ENCODE assay signal across 8 cellular contexts in the genomic region with DNA sequence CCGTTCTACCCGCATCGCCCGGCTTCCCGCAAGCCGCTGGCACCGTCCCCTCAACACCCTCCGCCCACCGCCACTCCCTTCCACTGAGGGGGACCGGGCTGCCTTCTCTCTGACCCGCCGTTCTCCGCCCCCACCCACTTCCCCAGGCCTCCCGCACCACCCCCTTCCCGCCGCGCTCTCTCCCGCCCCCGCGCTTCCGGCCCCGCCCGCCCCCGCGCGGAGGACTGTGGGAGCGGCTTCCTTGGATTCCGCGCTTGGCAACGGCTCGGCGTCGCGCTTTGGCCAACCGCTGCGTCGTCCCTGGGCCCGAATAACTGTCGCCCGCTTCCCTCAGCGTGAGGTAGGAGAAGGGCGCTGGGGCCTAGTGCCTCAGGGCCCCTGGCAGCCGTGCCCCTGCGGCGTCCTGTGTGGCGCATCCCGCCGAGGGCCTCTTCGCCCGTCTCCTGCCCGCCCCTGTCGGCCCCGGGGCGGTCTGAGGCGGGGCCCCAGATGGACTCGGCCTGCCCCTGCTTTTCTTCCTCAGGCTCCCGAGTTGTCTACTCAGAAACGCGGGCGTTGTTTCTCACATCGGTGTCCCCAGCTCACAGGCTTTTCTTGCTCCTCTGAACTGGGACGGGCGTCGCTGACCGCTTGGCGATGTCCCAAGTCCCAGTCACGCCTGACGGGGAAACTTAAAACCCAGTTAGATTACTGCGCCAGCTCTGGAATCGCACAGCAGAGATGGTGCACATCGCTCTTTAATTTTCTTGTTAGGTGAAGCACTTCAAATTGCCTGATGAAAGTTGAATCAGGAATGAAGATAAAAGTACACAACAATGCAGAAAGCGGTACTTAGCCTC. TPM values are rescaled to one million over a fixed set of nuclear protein-coding genes. Genes with fewer than 3 reads are reported as not detected.
DNase-seq lines count a peak whose midpoint lies in the region; ATAC-seq, FAIRE-seq and TF ChIP-seq lines count a peak whose summit lies in the region.

A gene with protein sequence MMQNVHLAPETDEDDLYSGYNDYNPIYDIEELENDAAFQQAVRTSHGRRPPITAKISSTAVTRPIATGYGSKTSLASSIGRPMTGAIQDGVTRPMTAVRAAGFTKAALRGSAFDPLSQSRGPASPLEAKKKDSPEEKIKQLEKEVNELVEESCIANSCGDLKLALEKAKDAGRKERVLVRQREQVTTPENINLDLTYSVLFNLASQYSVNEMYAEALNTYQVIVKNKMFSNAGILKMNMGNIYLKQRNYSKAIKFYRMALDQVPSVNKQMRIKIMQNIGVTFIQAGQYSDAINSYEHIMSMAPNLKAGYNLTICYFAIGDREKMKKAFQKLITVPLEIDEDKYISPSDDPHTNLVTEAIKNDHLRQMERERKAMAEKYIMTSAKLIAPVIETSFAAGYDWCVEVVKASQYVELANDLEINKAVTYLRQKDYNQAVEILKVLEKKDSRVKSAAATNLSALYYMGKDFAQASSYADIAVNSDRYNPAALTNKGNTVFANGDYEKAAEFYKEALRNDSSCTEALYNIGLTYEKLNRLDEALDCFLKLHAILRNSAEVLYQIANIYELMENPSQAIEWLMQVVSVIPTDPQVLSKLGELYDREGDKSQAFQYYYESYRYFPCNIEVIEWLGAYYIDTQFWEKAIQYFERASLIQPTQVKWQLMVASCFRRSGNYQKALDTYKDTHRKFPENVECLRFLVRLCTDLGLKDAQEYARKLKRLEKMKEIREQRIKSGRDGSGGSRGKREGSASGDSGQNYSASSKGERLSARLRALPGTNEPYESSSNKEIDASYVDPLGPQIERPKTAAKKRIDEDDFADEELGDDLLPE (plus strand): TSS at position 241 of the 839 bp plus-strand sequence. CDS start 7,229 bp downstream, outside the sequence.

- H3K9ac ChIP-seq in kidney (ENCODE audit: low read length in 2 of 2): peak within 1 kb of the TSS; percentile 90 to 95

- H3K4me1 ChIP-seq in kidney (ENCODE audit: control insufficient read depth in 1 of 2, insufficient read depth in 1 of 2, low read depth in 1 of 2, low read length in 2 of 2): peaks cover 2 to 5% of the 10 kb centered on the region in 2 donors

- no peak for FAIRE-seq in kidney (lab: Jason Lieb, UNC)

- H3K27ac ChIP-seq in kidney (ENCODE audit: low read depth in 2 of 2, low read length in 2 of 2): peak within 1 kb of the TSS; percentile 96 to 98

- peak; percentile 3 for TF ChIP-seq CTCF in kidney (IDR thresholded peaks at IDR 0.05; ENCODE audit: borderline replicate concordance, extremely low read depth, insufficient read depth)

- intact Hi-C loops in kidney (cut with DNase I): no loop called here

- peak; percentile 91 for ATAC-seq in GM19035 (IDR thresholded peaks at IDR 0.05; ENCODE audit: unreplicated experiment)
- peak; percentile 87 for ATAC-seq in HG03280 (IDR thresholded peaks at IDR 0.05; ENCODE audit: unreplicated experiment)

- H3K36me3 ChIP-seq in kidney (ENCODE audit: control insufficient read depth in 1 of 2, insufficient read depth in 2 of 2, low read length in 2 of 2): no peaks in the 10 kb centered on the region

- peak; percentile 96 for DNase-seq in AG20443 (ENCODE audit: low spot score)
- DNase-seq in NCI-H446 (lab: John Stamatoyannopoulos, UW): peak; percentile 66 to 89
- peak; percentile 83 for DNase-seq in activated CD4-positive, CD25-positive, alpha-beta regulatory T cell treated with anti-CD3 and anti-CD28 coated beads, Interleukin-2, amount 50 U/mL, for 72 hours
- DNase-seq in cerebellar cortex (ENCODE audit: low spot score): peak; percentile 83
- DNase-seq in kidney: peak; percentile 96
- DNase-seq in stimulated activated CD4-positive, alpha-beta T cell treated with anti-CD3 and anti-CD28 coated beads, Interleukin-12 subunit alpha, Interleukin-12 subunit beta, amount 100 ng/mL, for 48 hours (ENCODE audit: low read depth in 2 of 3, low spot score in 1 of 3): peak; percentile 63 to 74 (median 64)

- H3K9me3 ChIP-seq in kidney (ENCODE audit: control insufficient read depth in 1 of 2, low read length in 2 of 2): peaks cover 0 to 7% of the 10 kb centered on the region in 2 donors

- H3K4me3 ChIP-seq in kidney (ENCODE audit: low read length in 2 of 2): peak within 1 kb of the TSS; percentile 68 to 90

RNA-seq across cellular contexts. Expression of the gene that starts here (rescaled TPM):
- 30.3 TPM for total RNA-seq in kidney
- 20.2 TPM for polyA plus RNA-seq in kidney (ENCODE audit: insufficient read depth, low read depth, low replicate concordance)

Comparison
In these comparisons a context has a peak if more than half of its experiments do, and no peak if none do; other contexts are left out.
1. Peak in every context shown above with its lines: DNase-seq, ATAC-seq, H3K4me3 ChIP-seq and H3K27ac ChIP-seq.